In genomic region chr7:76303829-76304505, GRCh38 we compare ENCODE assay signal across 8 cellular contexts. TPM values are rescaled to one million over a fixed set of nuclear protein-coding genes. Genes with fewer than 3 reads are reported as not detected.
DNase-seq lines count a peak whose midpoint lies in the region; ATAC-seq and TF ChIP-seq lines count a peak whose summit lies in the region.

No MANE protein-coding gene starts in this region.

- peaks cover 71% of the 10 kb centered on the region for H3K4me1 ChIP-seq in body of pancreas
- H3K4me1 ChIP-seq in upper lobe of right lung = peaks cover 28% of the 10 kb centered on the region

- no peaks in the 10 kb centered on the region for H3K9me3 ChIP-seq in body of pancreas
- no peaks in the 10 kb centered on the region for H3K9me3 ChIP-seq in upper lobe of right lung

- WGBS in body of pancreas, 2 donors = 16 to 28% methylated on average over 13 to 25 of the region's 25 CpGs

- intact Hi-C loops in CD14-positive monocyte (cut with micrococcal nuclease) (no loop called here), body of pancreas (cut with DNase I) (no loop called here), upper lobe of right lung (cut with DNase I) (no loop called here), sciatic nerve (cut with DNase I) (no loop called here)

- peaks cover 0 to 5% (median 0%) of the 10 kb centered on the region in 7 donors for H3K9me3 Mint-ChIP-seq in CD14-positive monocyte

- H3K36me3 ChIP-seq in body of pancreas (replicated peaks in 1 of 2; ENCODE audit: insufficient read depth in 1 of 2, low read depth in 2 of 2) (no peaks in the 10 kb centered on the region), upper lobe of right lung (peaks cover 7% of the 10 kb centered on the region)

- no peak for DNase-seq in CD14-positive monocyte (ENCODE audit: low spot score)
- peak; percentile 78 for DNase-seq in Jurkat, Clone E6-1 (ENCODE audit: low read depth, low spot score)
- DNase-seq in body of pancreas = peak in 3 of 4 donors; percentile 29 to 60 (median 60)
- peak; percentile 53 for DNase-seq in medulla oblongata (ENCODE audit: extremely low spot score)
- no peak for DNase-seq in upper lobe of right lung
- no peak for DNase-seq in sciatic nerve (ENCODE audit: low spot score)
- no peak for DNase-seq in SIG-M5 (lab: John Stamatoyannopoulos, UW)
- DNase-seq in NCI-H2196 (lab: John Stamatoyannopoulos, UW; ENCODE audit: unreplicated experiment) = no peak

- H3K27me3 ChIP-seq in body of pancreas (no peaks in the 10 kb centered on the region), upper lobe of right lung (no peaks in the 10 kb centered on the region)

- peak overlapping the region; percentile 98 to 100 (median 100) for H3K27ac ChIP-seq in body of pancreas
- peak overlapping the region; percentile 81 for H3K27ac ChIP-seq in upper lobe of right lung

- no peak for TF ChIP-seq POLR2A in body of pancreas (IDR thresholded peaks at IDR 0.05)

- H3K4me3 Mint-ChIP-seq in CD14-positive monocyte = peak overlapping the region; percentile 92 to 95

- ATAC-seq in body of pancreas (no peak), upper lobe of right lung (no peak), sciatic nerve (no peak)

- no peaks in the 10 kb centered on the region for H3K36me3 Mint-ChIP-seq in CD14-positive monocyte

- H3K27me3 Mint-ChIP-seq in CD14-positive monocyte (ENCODE audit: low read depth in 3 of 3) = peaks cover 5 to 21% (median 8%) of the 10 kb centered on the region in 3 donors

- no peak for TF ChIP-seq CTCF in CD14-positive monocyte (IDR thresholded peaks at IDR 0.05)
- TF ChIP-seq CTCF in body of pancreas (IDR thresholded peaks at IDR 0.05) = no peak
- no peak for TF ChIP-seq CTCF in upper lobe of right lung (IDR thresholded peaks at IDR 0.05)

- peak overlapping the region; percentile 65 for H3K4me3 ChIP-seq in Jurkat, Clone E6-1 (ENCODE audit: low read length)
- H3K4me3 ChIP-seq in body of pancreas = peak overlapping the region in 1 of 2 donors; percentile 82
- peak overlapping the region; percentile 95 for H3K4me3 ChIP-seq in upper lobe of right lung

- H3K27ac Mint-ChIP-seq in CD14-positive monocyte = peak overlapping the region in 2 of 7 donors; percentile 54 to 68

- peaks cover 15% of the 10 kb centered on the region for H3K4me1 Mint-ChIP-seq in CD14-positive monocyte

RNA-seq across cellular contexts. Expression of gene HSPB1, which starts 1.5 kb away (rescaled TPM):
- 1 to 10 TPM; 8.3 to 8.9 TPM for polyA plus RNA-seq in CD14-positive monocyte
- 188 TPM for polyA plus RNA-seq in Jurkat, Clone E6-1 (2012; ENCODE audit: insufficient read depth, insufficient read length)
- total RNA-seq in body of pancreas = 100 to 1,000 TPM; 367 to 445 TPM
- 494 TPM for total RNA-seq in upper lobe of right lung
- total RNA-seq in sciatic nerve = 415 TPM

RNA-seq across cellular contexts. Expression of gene YWHAG, which starts 54.8 kb away (rescaled TPM):
- polyA plus RNA-seq in CD14-positive monocyte = 10 to 100 TPM in 1 of 2 donors, 1 to 10 TPM in 1; 6.9 to 12.2 TPM
- 87.8 TPM for polyA plus RNA-seq in Jurkat, Clone E6-1 (2012; ENCODE audit: insufficient read depth, insufficient read length)
- 10 to 100 TPM; 24.1 to 60.0 TPM for total RNA-seq in body of pancreas
- 102 TPM for total RNA-seq in upper lobe of right lung
- 94.7 TPM for total RNA-seq in sciatic nerve

Comparison
In these comparisons a context has a peak if more than half of its experiments do, and no peak if none do; other contexts are left out.
1. DNase-seq: peak in Jurkat, Clone E6-1 (single experiment), body of pancreas (3 of 4) and medulla oblongata (single experiment); none in CD14-positive monocyte (single experiment), upper lobe of right lung (single experiment), sciatic nerve (single experiment), SIG-M5 (single experiment) and NCI-H2196 (single experiment).